In genomic region chr5:151115272-151115905, GRCh38 we compare ENCODE assay signal across 9 cellular contexts. TPM values are rescaled to one million over a fixed set of nuclear protein-coding genes. Genes with fewer than 3 reads are reported as not detected.
DNase-seq lines count a peak whose midpoint lies in the region; ATAC-seq and TF ChIP-seq lines count a peak whose summit lies in the region.
"Had no signal": no experiment of that assay in that cellular context is flagged by ENCODE, and none has a peak within 500 bp of the region (broad histone marks: within the 10 kb centered on the region; RNA-seq: fewer than 3 reads in every experiment).

No MANE protein-coding gene starts in this region.

- H3K4me1 ChIP-seq in RWPE2 (ENCODE audit: insufficient read depth, poor library complexity, severe bottlenecking) (no peaks in the 10 kb centered on the region), suprapubic skin (peaks cover 4% of the 10 kb centered on the region)

- H3K27ac ChIP-seq in RWPE2 (ENCODE audit: poor library complexity, severe bottlenecking): no peak overlapping the region
- H3K27ac ChIP-seq in suprapubic skin: no peak overlapping the region
- H3K27ac ChIP-seq: BLaER1 had no signal

- no peak for TF ChIP-seq POLR2A in suprapubic skin (IDR thresholded peaks at IDR 0.05)

- H3K9me3 Mint-ChIP-seq in activated T-helper 2 cell treated with anti-CD3 and anti-CD28 coated beads, Interferon-gamma antibody, Interleukin-2, Interleukin-4, amounts not matched to agents 10 μg/mL and 5 μg/mL and 100 μg/mL, durations not matched to agents 14 hours and 24 hours and 36 hours: no peaks in the 10 kb centered on the region

- TF ChIP-seq CTCF in RWPE2 (IDR thresholded peaks at IDR 0.05; ENCODE audit: poor library complexity, severe bottlenecking) (peak; percentile 99), fibroblast of villous mesenchyme (IDR thresholded peaks at IDR 0.05; ENCODE audit: insufficient read depth, low read depth, low read length) (peak; percentile 98), suprapubic skin (IDR thresholded peaks at IDR 0.05) (peak; percentile 90 to 98)

- H3K36me3 ChIP-seq in RWPE2 (ENCODE audit: low read depth) (peaks cover 57% of the 10 kb centered on the region), suprapubic skin (peaks cover 46% of the 10 kb centered on the region)

- ATAC-seq in RWPE2 (ENCODE audit: low read depth): peak; percentile 66; the same call in 2 of the 3 replicates

- 9% methylated on average over 7 of the region's 7 CpGs for WGBS in suprapubic skin

- H3K9me3 ChIP-seq in RWPE2 (ENCODE audit: severe bottlenecking) (no peaks in the 10 kb centered on the region), suprapubic skin (no peaks in the 10 kb centered on the region)
- H3K9me3 ChIP-seq: BLaER1 had no signal

- H3K27ac Mint-ChIP-seq in activated T-helper 2 cell treated with anti-CD3 and anti-CD28 coated beads, Interferon-gamma antibody, Interleukin-2, Interleukin-4, amounts not matched to agents 10 μg/mL and 5 μg/mL and 100 μg/mL, durations not matched to agents 14 hours and 24 hours and 36 hours: no peak overlapping the region

- no peaks in the 10 kb centered on the region for H3K27me3 ChIP-seq in RWPE2 (ENCODE audit: insufficient read depth, poor library complexity, severe bottlenecking)
- no peaks in the 10 kb centered on the region for H3K27me3 ChIP-seq in suprapubic skin
- H3K27me3 ChIP-seq: BLaER1 had no signal

- no peaks in the 10 kb centered on the region for H3K27me3 Mint-ChIP-seq in activated T-helper 2 cell treated with anti-CD3 and anti-CD28 coated beads, Interferon-gamma antibody, Interleukin-2, Interleukin-4, amounts not matched to agents 10 μg/mL and 5 μg/mL and 100 μg/mL, durations not matched to agents 14 hours and 24 hours and 36 hours (ENCODE audit: low read depth)

- H3K4me3 ChIP-seq in RWPE2 (ENCODE audit: severe bottlenecking) (no peak overlapping the region), fibroblast of villous mesenchyme (ENCODE audit: low read depth, low read length) (no peak overlapping the region), suprapubic skin (no peak overlapping the region)
- H3K4me3 ChIP-seq: BLaER1 had no signal

- peaks cover 63% of the 10 kb centered on the region for H3K36me3 Mint-ChIP-seq in activated T-helper 2 cell treated with anti-CD3 and anti-CD28 coated beads, Interferon-gamma antibody, Interleukin-2, Interleukin-4, amounts not matched to agents 10 μg/mL and 5 μg/mL and 100 μg/mL, durations not matched to agents 14 hours and 24 hours and 36 hours (ENCODE audit: low read depth)

- H3K4me3 Mint-ChIP-seq in activated T-helper 2 cell treated with anti-CD3 and anti-CD28 coated beads, Interferon-gamma antibody, Interleukin-2, Interleukin-4, amounts not matched to agents 10 μg/mL and 5 μg/mL and 100 μg/mL, durations not matched to agents 14 hours and 24 hours and 36 hours (ENCODE audit: low read depth): no peak overlapping the region

- peaks cover 2% of the 10 kb centered on the region for H3K4me1 Mint-ChIP-seq in activated T-helper 2 cell treated with anti-CD3 and anti-CD28 coated beads, Interferon-gamma antibody, Interleukin-2, Interleukin-4, amounts not matched to agents 10 μg/mL and 5 μg/mL and 100 μg/mL, durations not matched to agents 14 hours and 24 hours and 36 hours (ENCODE audit: low read depth)

- DNase-seq in DMS79 treated with DMSO at 0.1 percent for 48 hours (lab: John Stamatoyannopoulos, UW): peak; percentile 2
- DNase-seq in DMS79 (lab: John Stamatoyannopoulos, UW): no peak
- peak; percentile 57 for DNase-seq in HT1080 (ENCODE audit: low read depth)
- no peak for DNase-seq in RWPE2 (ENCODE audit: low spot score)
- DNase-seq in activated T-helper 2 cell treated with anti-CD3 and anti-CD28 coated beads, Interferon-gamma antibody, Interleukin-2, Interleukin-4, amounts not matched to agents 10 μg/mL and 5 μg/mL and 100 μg/mL, durations not matched to agents 14 hours and 24 hours and 36 hours (ENCODE audit: low spot score): peak; percentile 51
- peak; percentile 66 for DNase-seq in fibroblast of villous mesenchyme (ENCODE audit: low read depth)
- peak in 50 of 56 donors; percentile 6 to 86 (median 50) for DNase-seq in nucleus accumbens (lab: John Stamatoyannopoulos, UW)
- DNase-seq in suprapubic skin (ENCODE audit: low spot score in 2 of 2): peak; percentile 84 to 92

- intact Hi-C loops in activated T-helper 2 cell treated with anti-CD3 and anti-CD28 coated beads, Interferon-gamma antibody, Interleukin-2, Interleukin-4, amounts not matched to agents 10 μg/mL and 5 μg/mL and 100 μg/mL, durations not matched to agents 14 hours and 24 hours and 36 hours (cut with micrococcal nuclease): loop anchor here (1.0 kb wide), 1 partner anchor 64 kb away; no protein-coding TSS in a partner anchor

- TF ChIP-seq EP300 in suprapubic skin (IDR thresholded peaks at IDR 0.05): no peak

RNA-seq across cellular contexts. Expression of gene TNIP1, which starts 34.6 kb away (rescaled TPM):
- 72.9 and 83.0 TPM in 2 replicates for total RNA-seq in HT1080 (2014; rRNA removed; shearing (Covaris generic))
- 97.4 and 109 TPM in 2 replicates for polyA plus RNA-seq in HT1080 (2015; cell fraction: cytosol; rRNA removed)
- polyA plus RNA-seq in HT1080 (2015; cell fraction: nucleus; rRNA removed): 63.0 and 65.9 TPM in 2 replicates
- 473 and 477 TPM in 2 replicates for total RNA-seq in activated T-helper 2 cell treated with anti-CD3 and anti-CD28 coated beads, Interferon-gamma antibody, Interleukin-2, Interleukin-4, amounts not matched to agents 10 μg/mL and 5 μg/mL and 100 μg/mL, durations not matched to agents 14 hours and 24 hours and 36 hours
- total RNA-seq in fibroblast of villous mesenchyme (88.3 and 108 TPM in 2 replicates), suprapubic skin (10 to 100 TPM; 47.5 to 94.7 (median 70.9) TPM)

RNA-seq across cellular contexts. Expression of gene ANXA6, which starts 42.2 kb away (rescaled TPM):
- 142 and 152 TPM in 2 replicates for total RNA-seq in HT1080 (2014; rRNA removed; shearing (Covaris generic))
- 99.5 and 102 TPM in 2 replicates for polyA plus RNA-seq in HT1080 (2015; cell fraction: cytosol; rRNA removed)
- polyA plus RNA-seq in HT1080 (2015; cell fraction: nucleus; rRNA removed): 167 and 170 TPM in 2 replicates
- 560 and 569 TPM in 2 replicates for total RNA-seq in activated T-helper 2 cell treated with anti-CD3 and anti-CD28 coated beads, Interferon-gamma antibody, Interleukin-2, Interleukin-4, amounts not matched to agents 10 μg/mL and 5 μg/mL and 100 μg/mL, durations not matched to agents 14 hours and 24 hours and 36 hours
- total RNA-seq in fibroblast of villous mesenchyme (501 and 537 TPM in 2 replicates), suprapubic skin (10 to 100 TPM; 21.7 to 64.4 (median 49.5) TPM)

Comparison
In these comparisons a context has a peak if more than half of its experiments do, and no peak if none do; other contexts are left out.
1. DNase-seq: peak in DMS79 treated with DMSO at 0.1 percent for 48 hours (single experiment), HT1080 (single experiment), activated T-helper 2 cell treated with anti-CD3 and anti-CD28 coated beads, Interferon-gamma antibody, Interleukin-2, Interleukin-4, amounts not matched to agents 10 μg/mL and 5 μg/mL and 100 μg/mL, durations not matched to agents 14 hours and 24 hours and 36 hours (single experiment), fibroblast of villous mesenchyme (single experiment), nucleus accumbens (50 of 56) and suprapubic skin (2 of 2); none in DMS79 (single experiment) and RWPE2 (single experiment).
2. Peak in every context shown above with its lines, with median percentiles within 50 percentile points of each other: CTCF ChIP-seq.